ENCODE assay signal across 22 cellular contexts in the genomic region with DNA sequence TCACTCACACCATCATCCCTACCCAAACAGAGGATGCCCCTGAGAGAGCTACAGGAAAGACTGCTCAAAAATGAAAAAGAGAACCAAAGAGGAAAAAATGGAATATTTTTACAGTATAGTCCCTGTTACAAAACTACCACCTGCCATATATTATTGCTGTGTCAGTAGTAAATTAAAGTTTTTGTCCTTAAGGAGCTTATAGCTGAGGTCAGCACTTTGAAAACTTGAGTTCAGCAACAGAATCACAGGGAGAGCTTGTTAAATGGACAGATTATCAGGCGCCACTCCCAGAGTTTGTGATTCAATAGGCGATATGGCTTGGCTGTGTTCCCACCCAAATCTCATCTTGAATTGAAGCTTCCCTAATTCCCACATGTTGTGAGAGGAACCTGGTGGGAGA.
"Had no signal": no experiment of that assay in that cellular context is flagged by ENCODE, and none has a peak within 500 bp of the region (broad histone marks: within the 10 kb centered on the region; RNA-seq: fewer than 3 reads in every experiment).

No MANE protein-coding gene starts in this region.

- H3K4me3 ChIP-seq: left lung, lung, ovary, sigmoid colon, spleen, suprapubic skin, thoracic aorta, tibial artery, vagina had no signal

- H3K27me3 ChIP-seq: left lung, ovary, suprapubic skin, tibial artery, vagina had no signal

- H3K27ac ChIP-seq: left lung, ovary, sigmoid colon, spleen, suprapubic skin, thoracic aorta, tibial artery, vagina had no signal

- FAIRE-seq: keratinocyte, small intestine had no signal

- H3K9me3 ChIP-seq: left lung, ovary, sigmoid colon, spleen, suprapubic skin, thoracic aorta, tibial artery, vagina had no signal

- DNase-seq: hippocampal formation; kidney glomerular epithelial cell; left colon; left lung; mesendoderm; naive B cell; natural killer cell; nephron progenitor cell; ovary; right cardiac atrium; sigmoid colon; small intestine; spleen; stimulated activated CD4-positive, alpha-beta T cell treated with anti-CD3 and anti-CD28 coated beads, Interleukin-4, amount 100 ng/mL, for 24 hours; stimulated activated naive CD4-positive, alpha-beta T cell; tibial artery; trophoblast cell had no signal

- H3K4me1 ChIP-seq: left lung, sigmoid colon, spleen, suprapubic skin, vagina had no signal

- H3K36me3 ChIP-seq: left lung, ovary, sigmoid colon, spleen, suprapubic skin, thoracic aorta, tibial artery, vagina had no signal
